ENCODE assay signal across 9 cellular contexts in the genomic region with DNA sequence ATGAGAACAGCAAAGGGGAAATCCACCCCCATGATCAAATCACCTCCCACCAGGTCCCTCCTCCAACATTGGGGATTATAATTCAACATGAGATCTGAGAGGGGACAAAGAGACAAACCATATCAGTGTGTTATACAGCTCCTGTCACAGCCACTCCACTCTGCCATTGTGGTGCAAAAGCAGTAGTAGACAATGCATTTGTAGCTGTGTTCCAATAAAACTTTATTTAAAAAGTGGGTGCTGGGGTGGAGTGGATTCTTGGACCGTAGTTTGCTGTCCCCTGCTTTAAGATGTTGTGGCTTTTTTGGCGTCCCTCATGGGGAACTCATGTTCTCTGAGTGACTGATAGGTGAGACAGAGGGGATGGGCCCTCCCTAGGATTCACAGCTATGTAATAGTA.
"Had no signal": no experiment of that assay in that cellular context is flagged by ENCODE, and none has a peak within 500 bp of the region (broad histone marks: within the 10 kb centered on the region; RNA-seq: fewer than 3 reads in every experiment).

No MANE protein-coding gene starts in this region.

- H3K4me2 ChIP-seq: GM23338, KMS-11 had no signal

- ATAC-seq: GM23338 had no signal

- H3K27ac ChIP-seq: KMS-11 had no signal

- FAIRE-seq: H1, H54, HTR-8/SVneo had no signal

- DNase-seq: H9, HCEC 1CT, Karpas-422, KBM-7 had no signal

- H3K9me3 Mint-ChIP-seq: GM23338, H9 had no signal

- H3K9ac ChIP-seq: KMS-11 had no signal

- H3K4me3 ChIP-seq: GM23338 had no signal

- H3K4me3 Mint-ChIP-seq: GM23338, H9 had no signal

- H3K27ac Mint-ChIP-seq: GM23338 had no signal

- H3K4me1 Mint-ChIP-seq: GM23338, H9 had no signal

- H2AFZ ChIP-seq: GM23338 had no signal
